ENCODE assay signal across 33 cellular contexts in the genomic region with DNA sequence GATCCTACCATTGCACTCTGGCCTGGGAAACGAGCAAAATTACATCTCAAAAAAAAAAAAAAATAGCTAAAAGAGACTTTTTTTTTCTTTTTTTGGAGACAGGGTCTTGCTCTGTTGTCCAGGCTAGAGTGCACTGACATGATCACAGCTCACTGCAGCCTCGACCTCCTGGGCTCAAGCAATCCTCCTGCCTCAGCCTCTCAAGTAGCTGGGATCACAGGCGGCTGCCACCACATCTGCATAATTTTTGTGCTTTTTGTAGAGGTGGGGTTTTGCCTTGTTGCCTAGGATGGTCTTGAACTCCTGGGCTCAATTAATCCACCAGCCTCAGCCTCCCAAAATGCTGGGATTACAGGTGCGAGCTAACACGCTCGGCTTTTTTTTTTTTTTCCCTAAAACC.
"Had no signal": no experiment of that assay in that cellular context is flagged by ENCODE, and none has a peak within 500 bp of the region (broad histone marks: within the 10 kb centered on the region; RNA-seq: fewer than 3 reads in every experiment).

No MANE protein-coding gene starts in this region.

- DNase-seq: Karpas-422, Kasumi-1, MG63, MM.1S, MV-4-11, NCI-H1048, NCI-H1092, NCI-H1092 treated with DMSO at 0.1 percent for 48 hours, NCI-H1105, NCI-H1105 treated with DMSO at 0.1 percent for 48 hours, NCI-H1417, NCI-H1417 treated with DMSO at 0.1 percent for 48 hours, NCI-H1436, NCI-H1436 treated with DMSO at 0.1 percent for 48 hours, NCI-H146, NCI-H1694, NCI-H1694 treated with DMSO at 0.1 percent for 48 hours, NCI-H187, NCI-H187 treated with DMSO at 0.1 percent for 48 hours, NCI-H1930, NCI-H2029, NCI-H2029 treated with DMSO at 0.1 percent for 48 hours, NCI-H2081, NCI-H2081 treated with DMSO at 0.1 percent for 48 hours, NCI-H2107, NCI-H2171, NCI-H2227 treated with DMSO at 0.1 percent for 48 hours, NCI-H226, NCI-H345, NCI-H446, NCI-H446 treated with DMSO at 0.1 percent for 48 hours, NCI-H510A, NCI-H510A treated with DMSO at 0.1 percent for 48 hours had no signal

- H3K4me3 ChIP-seq: MG63 had no signal

- H3K27me3 ChIP-seq: MG63 had no signal

- H3K9me3 ChIP-seq: MG63 had no signal

- H3K36me3 ChIP-seq: MG63 had no signal
